9 cellular contexts compared by ENCODE assay signal in the genomic region with DNA sequence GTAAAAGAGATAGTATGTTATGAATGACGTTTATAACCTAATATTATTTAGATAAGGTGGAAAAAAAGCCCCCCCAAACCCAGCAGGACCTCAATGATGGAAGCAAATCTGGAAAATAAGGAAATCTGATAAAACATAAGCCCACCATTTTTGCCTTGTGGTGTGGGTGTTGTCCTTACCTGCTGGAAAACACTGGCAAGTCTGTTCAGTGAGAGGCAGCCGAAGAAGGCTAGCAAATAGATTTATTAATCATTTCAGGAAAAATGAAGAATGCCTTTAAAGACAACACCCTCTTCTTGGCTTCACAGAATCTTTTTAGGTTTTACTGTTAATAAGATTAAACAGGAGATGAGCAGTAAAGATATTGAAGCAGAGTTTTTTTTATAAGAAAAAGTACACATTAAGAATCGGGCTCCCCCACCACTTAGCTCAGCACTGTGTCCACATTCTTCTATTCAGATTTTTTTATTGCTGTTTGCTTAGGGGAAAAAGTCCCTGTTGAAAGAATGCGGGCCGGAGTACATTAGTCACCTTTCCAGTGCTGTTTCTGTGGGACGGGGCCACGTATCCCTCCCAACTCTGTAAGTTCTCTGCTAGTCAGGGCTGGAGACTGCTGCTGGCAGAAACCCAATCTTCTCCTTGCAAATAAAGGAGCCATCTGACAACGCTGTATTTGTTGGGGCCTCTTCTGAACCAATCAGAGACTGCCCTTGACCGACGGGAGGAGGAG.
DNase-seq lines count a peak whose midpoint lies in the region; ATAC-seq and TF ChIP-seq lines count a peak whose summit lies in the region.
"Had no signal": no experiment of that assay in that cellular context is flagged by ENCODE, and none has a peak within 500 bp of the region (broad histone marks: within the 10 kb centered on the region; RNA-seq: fewer than 3 reads in every experiment).

No MANE protein-coding gene starts in this region.

- no peak overlapping the region for H3K4me3 Mint-ChIP-seq in T-helper 2 cell treated with Interferon-gamma antibody and Interleukin-4, amounts not matched to agents 5 μg/mL and 100 μg/mL, for 36 hours
- H3K4me3 Mint-ChIP-seq: activated CD8-positive, alpha-beta memory T cell treated with anti-CD3 and anti-CD28 coated beads, Interleukin-2, amount 10 ng/mL, durations not matched to agents 7 days and 5 days had no signal

- no peaks in the 10 kb centered on the region for H3K36me3 Mint-ChIP-seq in T-helper 2 cell treated with Interferon-gamma antibody and Interleukin-4, amounts not matched to agents 5 μg/mL and 100 μg/mL, for 36 hours (ENCODE audit: low read depth)
- H3K36me3 Mint-ChIP-seq: activated CD8-positive, alpha-beta memory T cell treated with anti-CD3 and anti-CD28 coated beads, Interleukin-2, amount 10 ng/mL, durations not matched to agents 7 days and 5 days had no signal

- H3K4me2 ChIP-seq in SK-N-SH = no peak overlapping the region

- ATAC-seq in upper lobe of left lung (ENCODE audit: low FRiP score in 2 of 2) (peak; percentile 77 to 86), GM19467 (IDR thresholded peaks at IDR 0.05; ENCODE audit: unreplicated experiment) (no peak), GM19452 (IDR thresholded peaks at IDR 0.05; ENCODE audit: unreplicated experiment) (no peak)
- ATAC-seq: activated CD8-positive, alpha-beta memory T cell treated with anti-CD3 and anti-CD28 coated beads, Interleukin-2, amount 10 ng/mL, durations not matched to agents 7 days and 5 days had no signal

- H3K9me3 ChIP-seq in SK-N-SH (no peaks in the 10 kb centered on the region), upper lobe of left lung (no peaks in the 10 kb centered on the region)
- H3K9me3 ChIP-seq: right atrium auricular region had no signal

- H3K4me1 ChIP-seq in SK-N-SH (ENCODE audit: control insufficient read depth in 1 of 2, insufficient read depth in 2 of 2, low read depth in 1 of 2, low read length in 1 of 2) (no peaks in the 10 kb centered on the region; a peak in 1 of 4 replicates), upper lobe of left lung (peaks cover 0 to 7% (median 0%) of the 10 kb centered on the region in 4 donors)
- H3K4me1 ChIP-seq: right atrium auricular region had no signal

- H3K27ac Mint-ChIP-seq in T-helper 2 cell treated with Interferon-gamma antibody and Interleukin-4, amounts not matched to agents 5 μg/mL and 100 μg/mL, for 36 hours = no peak overlapping the region
- H3K27ac Mint-ChIP-seq: activated CD8-positive, alpha-beta memory T cell treated with anti-CD3 and anti-CD28 coated beads, Interleukin-2, amount 10 ng/mL, durations not matched to agents 7 days and 5 days had no signal

- peaks cover 3% of the 10 kb centered on the region for H3K27me3 Mint-ChIP-seq in T-helper 2 cell treated with Interferon-gamma antibody and Interleukin-4, amounts not matched to agents 5 μg/mL and 100 μg/mL, for 36 hours (ENCODE audit: low read depth)

- H3K27me3 ChIP-seq in SK-N-SH (ENCODE audit: insufficient read depth) = peaks cover 55% of the 10 kb centered on the region
- H3K27me3 ChIP-seq in upper lobe of left lung = no peaks in the 10 kb centered on the region
- H3K27me3 ChIP-seq: right atrium auricular region had no signal

- TF ChIP-seq POLR2A in upper lobe of left lung (IDR thresholded peaks at IDR 0.05) = no peak

- POLR2A ChIA-PET in SK-N-SH (lab: Yijun Ruan, JAX) = no interaction called here

- H3F3A ChIP-seq in SK-N-SH (replicated peaks; ENCODE audit: insufficient read depth) = no peaks in the 10 kb centered on the region

- no peak for TF ChIP-seq RAD21 in SK-N-SH (IDR thresholded peaks at IDR 0.05; ENCODE audit: low read length)

- no peak overlapping the region for H3K9ac ChIP-seq in SK-N-SH

- no peaks in the 10 kb centered on the region for H3K4me1 Mint-ChIP-seq in T-helper 2 cell treated with Interferon-gamma antibody and Interleukin-4, amounts not matched to agents 5 μg/mL and 100 μg/mL, for 36 hours (ENCODE audit: low read depth)
- H3K4me1 Mint-ChIP-seq: activated CD8-positive, alpha-beta memory T cell treated with anti-CD3 and anti-CD28 coated beads, Interleukin-2, amount 10 ng/mL, durations not matched to agents 7 days and 5 days had no signal

- WGBS in SK-N-SH (ENCODE audit: low lambda C conversion rate) = 2% methylated on average over 10 of the region's 10 CpGs
- 48 to 51% methylated on average over 10 of the region's 10 CpGs for WGBS in upper lobe of left lung, 2 donors

- H3K27ac ChIP-seq in SK-N-SH (ENCODE audit: low read depth in 2 of 2, low read length in 1 of 2) (no peak overlapping the region), upper lobe of left lung (no peak overlapping the region)
- H3K27ac ChIP-seq: right atrium auricular region had no signal

- H2AFZ ChIP-seq in SK-N-SH (ENCODE audit: low read depth) = no peak overlapping the region

- no peaks in the 10 kb centered on the region for H4K20me1 ChIP-seq in SK-N-SH (ENCODE audit: insufficient read depth)

- no peak for TF ChIP-seq EP300 in SK-N-SH (IDR thresholded peaks at IDR 0.05; ENCODE audit: borderline replicate concordance in 1 of 2, low read depth in 1 of 2, low read length in 1 of 2)
- TF ChIP-seq EP300 in upper lobe of left lung (IDR thresholded peaks at IDR 0.05) = no peak

- H3K4me3 ChIP-seq in HFF-Myc (replicated peaks; ENCODE audit: low read depth, low read length) = no peak overlapping the region
- H3K4me3 ChIP-seq in SK-N-SH (ENCODE audit: low read depth in 2 of 2, low read length in 1 of 2) = no peak overlapping the region
- H3K4me3 ChIP-seq in upper lobe of left lung = no peak overlapping the region
- H3K4me3 ChIP-seq: right atrium auricular region had no signal

- H3K9me3 Mint-ChIP-seq in T-helper 2 cell treated with Interferon-gamma antibody and Interleukin-4, amounts not matched to agents 5 μg/mL and 100 μg/mL, for 36 hours = no peaks in the 10 kb centered on the region

- peak; percentile 73 for DNase-seq in HFF-Myc (ENCODE audit: extremely low read depth, low read depth)
- peak; percentile 4 for DNase-seq in SK-N-SH
- DNase-seq in iris pigment epithelial cell (ENCODE audit: low read depth) = peak; percentile 88
- DNase-seq in upper lobe of left lung = peak in 1 of 2 donors; percentile 54
- no peak for DNase-seq in T-helper 2 cell treated with Interferon-gamma antibody and Interleukin-4, amounts not matched to agents 5 μg/mL and 100 μg/mL, for 36 hours (ENCODE audit: low spot score)
- DNase-seq: activated CD8-positive, alpha-beta memory T cell treated with anti-CD3 and anti-CD28 coated beads, Interleukin-2, amount 10 ng/mL, durations not matched to agents 7 days and 5 days had no signal

- CTCF ChIA-PET in SK-N-SH (lab: Yijun Ruan, JAX) = no interaction called here

- no peaks in the 10 kb centered on the region for H3K9me2 ChIP-seq in SK-N-SH

- TF ChIP-seq CTCF in HFF-Myc (IDR thresholded peaks at IDR 0.05; ENCODE audit: low read depth, low read length, missing control alignments) (no peak), SK-N-SH (IDR thresholded peaks at IDR 0.05) (no peak), upper lobe of left lung (IDR thresholded peaks at IDR 0.05) (no peak)

- no peaks in the 10 kb centered on the region for H3K79me2 ChIP-seq in SK-N-SH (ENCODE audit: insufficient read depth)

- H3K36me3 ChIP-seq in SK-N-SH (replicated peaks in 1 of 2; ENCODE audit: control insufficient read depth in 1 of 2, insufficient read depth in 2 of 2, low read length in 1 of 2) = no peaks in the 10 kb centered on the region
- H3K36me3 ChIP-seq in upper lobe of left lung = no peaks in the 10 kb centered on the region
- H3K36me3 ChIP-seq: right atrium auricular region had no signal

TF ChIP-seq in SK-N-SH, 30 proteins besides CTCF, POLR2A, EP300 and RAD21:
- TF ChIP-seq RXRA (IDR thresholded peaks at IDR 0.05; ENCODE audit: borderline replicate concordance, low read depth) (no peak), MXI1 (IDR thresholded peaks at IDR 0.05; ENCODE audit: low read depth, low read length) (no peak), ELF1 (IDR thresholded peaks at IDR 0.05) (no peak), NRF1 (IDR thresholded peaks at IDR 0.05; ENCODE audit: low read depth, low read length) (no peak), NFIC (IDR thresholded peaks at IDR 0.05; ENCODE audit: borderline replicate concordance) (no peak)
- TF ChIP-seq, protein P1, sequence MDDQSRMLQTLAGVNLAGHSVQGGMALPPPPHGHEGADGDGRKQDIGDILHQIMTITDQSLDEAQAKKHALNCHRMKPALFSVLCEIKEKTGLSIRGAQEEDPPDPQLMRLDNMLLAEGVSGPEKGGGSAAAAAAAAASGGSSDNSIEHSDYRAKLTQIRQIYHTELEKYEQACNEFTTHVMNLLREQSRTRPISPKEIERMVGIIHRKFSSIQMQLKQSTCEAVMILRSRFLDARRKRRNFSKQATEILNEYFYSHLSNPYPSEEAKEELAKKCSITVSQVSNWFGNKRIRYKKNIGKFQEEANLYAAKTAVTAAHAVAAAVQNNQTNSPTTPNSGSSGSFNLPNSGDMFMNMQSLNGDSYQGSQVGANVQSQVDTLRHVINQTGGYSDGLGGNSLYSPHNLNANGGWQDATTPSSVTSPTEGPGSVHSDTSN (IDR thresholded peaks at IDR 0.05) = no peak
- TF ChIP-seq, protein P2, sequence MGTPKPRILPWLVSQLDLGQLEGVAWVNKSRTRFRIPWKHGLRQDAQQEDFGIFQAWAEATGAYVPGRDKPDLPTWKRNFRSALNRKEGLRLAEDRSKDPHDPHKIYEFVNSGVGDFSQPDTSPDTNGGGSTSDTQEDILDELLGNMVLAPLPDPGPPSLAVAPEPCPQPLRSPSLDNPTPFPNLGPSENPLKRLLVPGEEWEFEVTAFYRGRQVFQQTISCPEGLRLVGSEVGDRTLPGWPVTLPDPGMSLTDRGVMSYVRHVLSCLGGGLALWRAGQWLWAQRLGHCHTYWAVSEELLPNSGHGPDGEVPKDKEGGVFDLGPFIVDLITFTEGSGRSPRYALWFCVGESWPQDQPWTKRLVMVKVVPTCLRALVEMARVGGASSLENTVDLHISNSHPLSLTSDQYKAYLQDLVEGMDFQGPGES (IDR thresholded peaks at IDR 0.05; ENCODE audit: low read depth, low read length) = no peak

Comparison
In these comparisons a context has a peak if more than half of its experiments do, and no peak if none do; other contexts are left out.
1. ATAC-seq: peak in upper lobe of left lung (2 of 2); none in GM19467 (single experiment) and GM19452 (single experiment).